ENCODE assay signal across 11 cellular contexts in genomic region chr18:2223394-2223793, GRCh38.
DNase-seq lines count a peak whose midpoint lies in the region; ATAC-seq, FAIRE-seq and TF ChIP-seq lines count a peak whose summit lies in the region.
"Had no signal": no experiment of that assay in that cellular context is flagged by ENCODE, and none has a peak within 500 bp of the region (broad histone marks: within the 10 kb centered on the region; RNA-seq: fewer than 3 reads in every experiment).

No MANE protein-coding gene starts in this region.

- ATAC-seq in K562: no peak

- DNase-seq in H54 (ENCODE audit: insufficient read length, low spot score) (no peak), K562 (ENCODE audit: extremely low read depth in 1 of 4, low spot score in 3 of 4) (no peak), iris pigment epithelial cell (ENCODE audit: low read depth) (peak; percentile 51), skeletal muscle cell (ENCODE audit: low read depth) (no peak), NCI-H1694 (lab: John Stamatoyannopoulos, UW) (no peak), cerebellum (ENCODE audit: low spot score) (no peak), dedifferentiated amniotic fluid mesenchymal stem cell (ENCODE audit: extremely low spot score) (no peak)
- DNase-seq in stimulated activated CD4-positive, alpha-beta T cell treated with anti-CD3 and anti-CD28 coated beads, Interleukin-4, amount 100 ng/mL, for 1 hour: no peak
- DNase-seq: activated CD4-positive, alpha-beta memory T cell treated with anti-CD3 and anti-CD28 coated beads, Interleukin-2, amount 10 ng/mL, durations not matched to agents 7 days and 5 days; stimulated activated CD4-positive, alpha-beta T cell treated with anti-CD3 and anti-CD28 coated beads, Interleukin-15, amount 100 ng/mL, for 24 hours had no signal

- TF ChIP-seq EP300 in K562 (IDR thresholded peaks at IDR 0.05; ENCODE audit: low read length): no peak

- 56% methylated on average over 7 of the region's 7 CpGs for WGBS in K562 (ENCODE audit: insufficient coverage, low coverage, missing lambda C conversion rate)

- H3K9me3 ChIP-seq in K562 (replicated peaks; ENCODE audit: control insufficient read depth, insufficient read depth, low read depth, low read length): no peaks in the 10 kb centered on the region

- H3K27me3 ChIP-seq in K562 (ENCODE audit: control insufficient read depth in 2 of 2, insufficient read depth in 2 of 2, low read length in 2 of 2): no peaks in the 10 kb centered on the region

- no peak overlapping the region for H3K4me2 ChIP-seq in K562 (ENCODE audit: insufficient read depth, low read length)

- no peaks in the 10 kb centered on the region for H3K9me1 ChIP-seq in K562 (ENCODE audit: control insufficient read depth, insufficient read depth, low read length)

- H3K4me1 ChIP-seq in K562 (replicated peaks in 1 of 2; ENCODE audit: control insufficient read depth in 2 of 2, insufficient read depth in 2 of 2, low read length in 2 of 2): no peaks in the 10 kb centered on the region; a peak in 1 of 5 replicates

- no peak for TF ChIP-seq RAD21 in K562 (CRISPR knock-in tag; conservative IDR thresholded peaks at IDR 0.05 in 1 of 2, IDR thresholded peaks at IDR 0.05 in 1 of 2)

- in situ Hi-C loops in K562 (cut with MboI): no loop called here

- H3K36me3 ChIP-seq in K562 (ENCODE audit: control insufficient read depth, insufficient read depth, low read length): no peaks in the 10 kb centered on the region

- no peak overlapping the region for H3K9ac ChIP-seq in K562 (ENCODE audit: insufficient read depth in 1 of 2, low read depth in 2 of 2, low read length in 2 of 2)

- H3K79me2 ChIP-seq in K562 (ENCODE audit: control insufficient read depth, insufficient read depth, low read length): no peaks in the 10 kb centered on the region

- FAIRE-seq in H54 (lab: Jason Lieb, UNC): peak; percentile 58
- FAIRE-seq in K562 (lab: Jason Lieb, UNC): no peak
- FAIRE-seq: GM12892 had no signal

- H3K4me3 ChIP-seq in K562 (no peak overlapping the region), skeletal muscle cell (ENCODE audit: low read depth, low read length) (peak overlapping the region; percentile 23)

- POLR2A ChIA-PET in K562 (lab: Yijun Ruan, JAX): no interaction called here

- intact Hi-C loops in K562 (cut with micrococcal nuclease): loop anchor here (1.0 to 10.0 kb wide), 2 partner anchors 118 to 321 kb away; no protein-coding TSS in a partner anchor

- H3K27ac ChIP-seq in K562 (ENCODE audit: extremely low read depth, low read depth, low read length): no peak overlapping the region

- no peak for TF ChIP-seq CTCF in K562 (IDR thresholded peaks at IDR 0.05 in 2 of 3, conservative IDR thresholded peaks at IDR 0.05 in 1 of 3; ENCODE audit: insufficient read depth in 2 of 3, low read depth in 1 of 3, low read length in 3 of 3)

- peak overlapping the region; percentile 2 for H2AFZ ChIP-seq in K562 (ENCODE audit: low read depth, low read length)

- H4K20me1 ChIP-seq in K562 (replicated peaks; ENCODE audit: control insufficient read depth, insufficient read depth, low read length): no peaks in the 10 kb centered on the region

- CTCF ChIA-PET in K562 (lab: Yijun Ruan, JAX; ENCODE audit: low intra/inter-chr PET ratio): no interaction called here

- TF ChIP-seq POLR2A in H54 (IDR thresholded peaks at IDR 0.05; ENCODE audit: low read depth, low read length): no peak
- no peak for TF ChIP-seq POLR2A in K562 (conservative IDR thresholded peaks at IDR 0.05)

- no TSS peak for BruUV-seq in K562 (replicated peaks; lab: Mats Ljungman, UMichigan)

TF ChIP-seq in K562, 482 proteins besides CTCF, POLR2A, EP300 and RAD21:
- TF ChIP-seq ZNF253 (CRISPR knock-in tag; conservative IDR thresholded peaks at IDR 0.05) (no peak), TAF15 (IDR thresholded peaks at IDR 0.05; ENCODE audit: low read depth, low read length) (no peak), ARNT (IDR thresholded peaks at IDR 0.05) (no peak)
